8 cellular contexts compared by ENCODE assay signal in genomic region chr1:24415334-24415909, GRCh38. TPM values are rescaled to one million over a fixed set of nuclear protein-coding genes. Genes with fewer than 3 reads are reported as not detected.
DNase-seq lines count a peak whose midpoint lies in the region; ATAC-seq and TF ChIP-seq lines count a peak whose summit lies in the region.

NIPAL3 (plus strand) TSS chr1:24415802; CDS start chr1:24419548, 3,746 bp downstream.

- TF ChIP-seq CTCF in GM13976 (IDR thresholded peaks at IDR 0.05; ENCODE audit: borderline replicate concordance, control extremely low read depth, extremely low read depth, insufficient read depth, missing control alignments) (peak; percentile 83), left ventricle myocardium inferior (IDR thresholded peaks at IDR 0.05; ENCODE audit: borderline replicate concordance) (peak; percentile 86), prostate gland (IDR thresholded peaks at IDR 0.05) (peak; percentile 67 to 97 (median 92))

- peaks cover 15% of the 10 kb centered on the region for H3K36me3 Mint-ChIP-seq in T-helper 1 cell treated with Interleukin-12 subunit alpha and Interleukin-12 subunit beta and Interleukin-4 antibody, amounts not matched to agents 30 μg/mL and 1 μg/mL, for 36 hours (ENCODE audit: low read depth)

- peak within 1 kb of the TSS; percentile 74 for H3K27ac Mint-ChIP-seq in T-helper 1 cell treated with Interleukin-12 subunit alpha and Interleukin-12 subunit beta and Interleukin-4 antibody, amounts not matched to agents 30 μg/mL and 1 μg/mL, for 36 hours

- 4% methylated on average over 28 of the region's 28 CpGs for WGBS in prostate gland
- 3% methylated on average over 28 of the region's 28 CpGs for WGBS in urinary bladder

- in situ Hi-C loops in GM13976 (cut with MboI; ENCODE audit: low sequenced_read_pairs, unreplicated experiment): no loop called here

- H3K4me1 Mint-ChIP-seq in T-helper 1 cell treated with Interleukin-12 subunit alpha and Interleukin-12 subunit beta and Interleukin-4 antibody, amounts not matched to agents 30 μg/mL and 1 μg/mL, for 36 hours (ENCODE audit: low read depth): peaks cover 51% of the 10 kb centered on the region

- intact Hi-C loops in left ventricle myocardium inferior (cut with micrococcal nuclease) (no loop called here), prostate gland (cut with DNase I) (loop anchor here (10.0 kb wide), 1 partner anchor 409 kb away; no protein-coding TSS in a partner anchor)

- H3K4me3 ChIP-seq in left ventricle myocardium inferior (peak within 1 kb of the TSS; percentile 88), prostate gland (peak within 1 kb of the TSS; percentile 54 to 57), urinary bladder (ENCODE audit: low read depth, low read length) (peak within 1 kb of the TSS; percentile 52)

- TF ChIP-seq POLR2A in prostate gland (IDR thresholded peaks at IDR 0.05): peak; percentile 74

- peaks cover 13% of the 10 kb centered on the region for H3K36me3 ChIP-seq in left ventricle myocardium inferior
- no peaks in the 10 kb centered on the region for H3K36me3 ChIP-seq in prostate gland
- no peaks in the 10 kb centered on the region for H3K36me3 ChIP-seq in urinary bladder (ENCODE audit: insufficient read depth)

- peak; percentile 89 for ATAC-seq in HG02884 (IDR thresholded peaks at IDR 0.05; ENCODE audit: unreplicated experiment)

- peak within 1 kb of the TSS; percentile 92 for H3K4me3 Mint-ChIP-seq in T-helper 1 cell treated with Interleukin-12 subunit alpha and Interleukin-12 subunit beta and Interleukin-4 antibody, amounts not matched to agents 30 μg/mL and 1 μg/mL, for 36 hours

- H3K4me1 ChIP-seq in left ventricle myocardium inferior (peaks cover 57% of the 10 kb centered on the region), prostate gland (replicated peaks) (no peaks in the 10 kb centered on the region), urinary bladder (ENCODE audit: insufficient read depth) (no peaks in the 10 kb centered on the region)

- DNase-seq in GM13976 (ENCODE audit: low spot score) (peak; percentile 96), NCI-H146 treated with DMSO at 0.1 percent for 48 hours (lab: John Stamatoyannopoulos, UW; ENCODE audit: unreplicated experiment) (peak; percentile 91), amygdala (lab: John Stamatoyannopoulos, UW) (peak in 55 of 56 donors; percentile 70 to 98 (median 93)), left ventricle myocardium inferior (peak; percentile 98), prostate gland (ENCODE audit: low spot score) (peak; percentile 98)

- H3K9me3 Mint-ChIP-seq in T-helper 1 cell treated with Interleukin-12 subunit alpha and Interleukin-12 subunit beta and Interleukin-4 antibody, amounts not matched to agents 30 μg/mL and 1 μg/mL, for 36 hours: no peaks in the 10 kb centered on the region

- H3K27me3 ChIP-seq in left ventricle myocardium inferior (ENCODE audit: low read depth) (no peaks in the 10 kb centered on the region), prostate gland (replicated peaks; ENCODE audit: insufficient read depth) (no peaks in the 10 kb centered on the region)

- H3K27ac ChIP-seq in left ventricle myocardium inferior (replicated peaks) (peak within 1 kb of the TSS; percentile 61), prostate gland (peak within 1 kb of the TSS; percentile 66 to 82), urinary bladder (ENCODE audit: low read depth) (no peak within 1 kb of the TSS)

- no peaks in the 10 kb centered on the region for H3K27me3 Mint-ChIP-seq in T-helper 1 cell treated with Interleukin-12 subunit alpha and Interleukin-12 subunit beta and Interleukin-4 antibody, amounts not matched to agents 30 μg/mL and 1 μg/mL, for 36 hours (ENCODE audit: low read depth)

- H3K9me3 ChIP-seq in left ventricle myocardium inferior (replicated peaks) (no peaks in the 10 kb centered on the region), prostate gland (no peaks in the 10 kb centered on the region)

RNA-seq across cellular contexts. Expression of gene NIPAL3, which starts in this region (rescaled TPM):
- total RNA-seq in left ventricle myocardium inferior (30.1 TPM), prostate gland (100 to 1,000 TPM; 125 to 350 TPM), urinary bladder (13.9 TPM)
- 10.8 TPM for polyA plus RNA-seq in urinary bladder
